Comparison of ENCODE assay signal across 8 cellular contexts in the genomic region with DNA sequence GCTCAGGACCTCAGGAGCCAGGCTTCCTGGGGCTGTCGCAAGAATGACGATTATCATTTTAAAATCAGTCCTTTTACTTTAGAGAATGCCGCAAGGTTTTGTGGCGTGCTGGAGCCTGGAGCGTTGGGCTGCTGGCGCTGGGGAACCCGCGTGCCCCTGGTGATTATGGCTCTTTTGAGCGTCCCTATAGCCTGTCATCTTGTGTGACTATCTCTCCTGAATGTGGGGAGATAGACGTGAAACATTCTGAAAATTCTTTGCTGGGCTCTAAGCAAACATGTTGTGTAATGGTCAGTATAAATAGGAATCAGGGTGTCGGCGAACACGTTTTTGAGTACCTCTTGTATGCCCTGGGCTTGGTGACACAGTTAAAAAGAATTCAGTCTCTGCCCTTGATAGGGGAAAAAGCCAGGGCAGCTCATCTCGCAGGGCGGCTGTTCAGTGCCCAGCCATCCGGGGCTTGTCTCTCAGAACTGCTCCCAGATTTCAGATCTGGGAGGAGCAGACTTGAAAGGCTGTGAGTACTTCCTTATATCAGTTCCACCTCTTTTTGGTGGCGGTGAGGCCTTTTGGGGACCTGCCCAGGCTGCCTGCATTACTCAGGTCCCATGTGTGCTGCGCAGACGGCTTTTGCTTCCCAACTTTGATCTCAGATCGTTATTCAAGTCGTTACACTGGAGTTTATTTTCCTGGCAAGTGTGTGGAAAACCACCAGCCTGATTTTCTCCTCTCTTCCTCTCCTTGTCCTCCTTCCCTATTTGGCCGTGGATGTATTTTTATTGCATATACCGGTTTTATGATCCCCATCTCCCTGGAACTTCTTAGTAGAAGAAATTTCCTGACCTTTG. TPM values are rescaled to one million over a fixed set of nuclear protein-coding genes. Genes with fewer than 3 reads are reported as not detected.
A peak's percentile ranks its signal among the peaks of the same experiment; 100 is the strongest.
DNase-seq lines count a peak whose midpoint lies in the region; ATAC-seq and TF ChIP-seq lines count a peak whose summit lies in the region.

No MANE protein-coding gene starts in this region.

- H3K36me3 ChIP-seq in brain microvascular endothelial cell (replicated peaks) (no peaks in the 10 kb centered on the region), spleen (peaks cover 0 to 33% (median 8%) of the 10 kb centered on the region in 6 donors)

- WGBS in spleen, 5 donors = 4 to 10% (median 8%) methylated on average over 21 to 23 of the region's 23 CpGs

- peak; percentile 37 for DNase-seq in activated T-cell treated with anti-CD3 and anti-CD28 coated beads for 48 hours (ENCODE audit: low read depth)
- DNase-seq in activated T-cell treated with anti-CD3 and anti-CD28 coated beads for 4 hours = no peak
- peak; percentile 83 for DNase-seq in HS-5 (ENCODE audit: low read depth)
- DNase-seq in SW480 (ENCODE audit: low spot score) = peak; percentile 93
- DNase-seq in brain microvascular endothelial cell = peak; percentile 50
- DNase-seq in iPS-NIHi11 (ENCODE audit: low spot score) = peak; percentile 47
- DNase-seq in spleen = no peak

- H3K4me3 ChIP-seq in brain microvascular endothelial cell (ENCODE audit: low read depth, low read length) (peak overlapping the region; percentile 93), spleen (peak overlapping the region; percentile 77 to 95 (median 84))

- TF ChIP-seq POLR2A in spleen (IDR thresholded peaks at IDR 0.05) = no peak

- H3K27me3 ChIP-seq in brain microvascular endothelial cell (replicated peaks) = no peaks in the 10 kb centered on the region
- no peaks in the 10 kb centered on the region for H3K27me3 ChIP-seq in spleen (replicated peaks in 1 of 7)

- TF ChIP-seq CTCF in brain microvascular endothelial cell (IDR thresholded peaks at IDR 0.05; ENCODE audit: low read depth, low read length, missing control alignments) = no peak
- TF ChIP-seq CTCF in spleen (IDR thresholded peaks at IDR 0.05 in 8 of 11, conservative IDR thresholded peaks at IDR 0.05 in 3 of 11) = no peak

- ATAC-seq in HG03521 (IDR thresholded peaks at IDR 0.05; ENCODE audit: unreplicated experiment) = no peak

- H3K27ac ChIP-seq in brain microvascular endothelial cell = peak overlapping the region; percentile 96
- peak overlapping the region; percentile 85 to 97 (median 94) for H3K27ac ChIP-seq in spleen

- in situ Hi-C loops in brain microvascular endothelial cell (cut with HindIII; ENCODE audit: low pct_ligation_motif_present, low sequenced_read_pairs) = no loop called here

- intact Hi-C loops in spleen (cut with DNase I; ENCODE audit: low total_unique reads) = loop anchor here (5.0 kb wide), 1 partner anchor 42 kb away; no protein-coding TSS in a partner anchor

- peaks cover 7 to 84% (median 50%) of the 10 kb centered on the region in 6 donors for H3K4me1 ChIP-seq in spleen

- no peaks in the 10 kb centered on the region for H3K9me3 ChIP-seq in spleen

RNA-seq across cellular contexts. Expression of a gene that starts 1.0 kb away (rescaled TPM):
- 10 to 100 TPM; 24.9 to 62.8 (median 50.7) TPM for total RNA-seq in spleen
- polyA plus RNA-seq in spleen = 10 to 100 TPM in 2 of 3 donors, 1 to 10 TPM in 1; 9.8 to 12.3 (median 11.6) TPM

RNA-seq across cellular contexts. Expression of a gene that starts 20.1 kb away (rescaled TPM):
- 10 to 100 TPM; 26.1 to 40.4 (median 35.7) TPM for total RNA-seq in spleen
- polyA plus RNA-seq in spleen = 1 to 10 TPM; 6.3 to 8.5 (median 7.9) TPM

RNA-seq across cellular contexts. Expression of a gene that starts 29.4 kb away (rescaled TPM):
- total RNA-seq in spleen = under 1 TPM in 5 of 7 donors, not detected in 2; 0.20 to 0.35 (median 0.27) TPM
- polyA plus RNA-seq in spleen = under 1 TPM; 0.02 to 0.16 (median 0.09) TPM

RNA-seq across cellular contexts. Expression of a gene that starts 45.4 kb away (rescaled TPM):
- total RNA-seq in spleen = 10 to 100 TPM; 17.6 to 30.6 (median 26.6) TPM
- 10 to 100 TPM in 1 of 3 donors, 1 to 10 TPM in 2; 7.5 to 10.6 (median 8.5) TPM for polyA plus RNA-seq in spleen

RNA-seq across cellular contexts. Expression of a gene that starts 45.5 kb away (rescaled TPM):
- total RNA-seq in spleen = 10 to 100 TPM; 31.9 to 66.4 (median 42.8) TPM
- 10 to 100 TPM; 25.0 to 48.2 (median 40.5) TPM for polyA plus RNA-seq in spleen

Comparison
In these comparisons a context has a peak if more than half of its experiments do, and no peak if none do; other contexts are left out.
1. DNase-seq: peak in activated T-cell treated with anti-CD3 and anti-CD28 coated beads for 48 hours (single experiment), HS-5 (single experiment), SW480 (single experiment), brain microvascular endothelial cell (single experiment) and iPS-NIHi11 (single experiment); none in activated T-cell treated with anti-CD3 and anti-CD28 coated beads for 4 hours (single experiment) and spleen (single experiment).